In the genomic region with DNA sequence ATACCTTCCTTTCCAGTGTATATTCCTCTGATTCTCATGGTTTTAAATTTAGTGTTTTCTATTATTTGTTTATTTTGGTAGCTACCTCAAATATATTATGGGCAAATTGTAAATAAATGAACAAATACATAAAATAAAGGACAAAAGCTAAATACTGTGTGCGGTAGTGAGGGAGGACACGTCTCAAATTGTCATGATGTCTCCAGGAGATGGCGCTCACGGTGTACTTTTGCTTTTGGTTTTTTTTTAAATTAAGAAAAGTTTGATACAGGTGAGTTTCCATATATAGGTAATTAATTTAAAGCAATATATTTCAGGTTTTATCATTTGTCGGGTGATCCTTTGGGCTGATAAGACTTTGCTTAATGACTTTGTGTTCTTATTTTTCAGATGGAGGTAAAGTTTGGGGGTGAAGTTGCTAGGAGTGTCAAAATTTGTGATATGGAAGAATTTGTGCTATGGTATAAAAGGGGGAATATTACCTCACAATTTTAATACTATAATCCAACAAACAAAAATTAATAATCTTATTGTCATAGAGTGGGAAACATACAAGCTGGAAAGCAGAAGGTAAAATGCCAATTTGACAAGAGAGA, we compare ENCODE assay signal across 8 cellular contexts.
DNase-seq lines count a peak whose midpoint lies in the region; ATAC-seq, FAIRE-seq and TF ChIP-seq lines count a peak whose summit lies in the region.

No MANE protein-coding gene starts in this region.

- no peaks in the 10 kb centered on the region for H3K79me2 ChIP-seq in DOHH2 (ENCODE audit: control insufficient read depth, low read length)

- H3K27me3 ChIP-seq in DOHH2 (ENCODE audit: control insufficient read depth, low read length) (no peaks in the 10 kb centered on the region), adrenal gland (no peaks in the 10 kb centered on the region), lower lobe of right lung (ENCODE audit: low read depth) (no peaks in the 10 kb centered on the region), spleen (replicated peaks in 1 of 7) (no peaks in the 10 kb centered on the region)

- no peaks in the 10 kb centered on the region for H4K20me1 ChIP-seq in DOHH2 (ENCODE audit: control insufficient read depth, insufficient read depth, low read depth, low read length)

- H3K27ac ChIP-seq in DOHH2 (ENCODE audit: low read depth, low read length) = no peak overlapping the region
- H3K27ac ChIP-seq in adrenal gland = no peak overlapping the region
- H3K27ac ChIP-seq in lower lobe of right lung = no peak overlapping the region
- H3K27ac ChIP-seq in spleen = no peak overlapping the region

- H3F3A ChIP-seq in DOHH2 (ENCODE audit: control insufficient read depth, insufficient read depth) = no peaks in the 10 kb centered on the region

- no peaks in the 10 kb centered on the region for H3K9me3 ChIP-seq in DOHH2 (ENCODE audit: control insufficient read depth, insufficient read depth, low read length)
- no peaks in the 10 kb centered on the region for H3K9me3 ChIP-seq in adrenal gland (replicated peaks in 1 of 3)
- H3K9me3 ChIP-seq in lower lobe of right lung = no peaks in the 10 kb centered on the region
- H3K9me3 ChIP-seq in spleen = peaks cover 0 to 14% (median 7%) of the 10 kb centered on the region in 8 donors

- intact Hi-C loops in adrenal gland (cut with DNase I) (no loop called here), lower lobe of right lung (cut with DNase I) (no loop called here), spleen (cut with DNase I; ENCODE audit: low total_unique reads) (no loop called here)

- TF ChIP-seq POLR2A in adrenal gland (IDR thresholded peaks at IDR 0.05) (no peak), spleen (IDR thresholded peaks at IDR 0.05) (no peak)

- H3K36me3 ChIP-seq in DOHH2 (ENCODE audit: control insufficient read depth, low read length) = no peaks in the 10 kb centered on the region
- H3K36me3 ChIP-seq in adrenal gland (replicated peaks in 1 of 2) = no peaks in the 10 kb centered on the region
- H3K36me3 ChIP-seq in lower lobe of right lung = no peaks in the 10 kb centered on the region
- H3K36me3 ChIP-seq in spleen = no peaks in the 10 kb centered on the region

- DNase-seq in HT-29 (ENCODE audit: low spot score) = peak; percentile 76
- peak in 2 of 7 donors; percentile 10 to 20 for DNase-seq in adrenal gland
- DNase-seq in lower lobe of right lung = no peak
- no peak for DNase-seq in GM19239 (ENCODE audit: insufficient read length, low spot score)
- DNase-seq in stimulated activated naive CD4-positive, alpha-beta T cell (lab: John Stamatoyannopoulos, UW) = no peak
- no peak for DNase-seq in spleen
- DNase-seq in H4 (ENCODE audit: low spot score) = no peak

- no peak for ATAC-seq in lower lobe of right lung

- TF ChIP-seq CTCF in DOHH2 (IDR thresholded peaks at IDR 0.05; ENCODE audit: low read depth, low read length, poor library complexity, severe bottlenecking) (peak; percentile 69), adrenal gland (IDR thresholded peaks at IDR 0.05) (peak in 4 of 6 experiments; percentile 17 to 50 (median 46)), lower lobe of right lung (IDR thresholded peaks at IDR 0.05) (peak; percentile 33), spleen (IDR thresholded peaks at IDR 0.05 in 8 of 11, conservative IDR thresholded peaks at IDR 0.05 in 3 of 11) (peak in 1 of 11 experiments; percentile 10)

- no peaks in the 10 kb centered on the region for H3K9me2 ChIP-seq in DOHH2 (replicated peaks; ENCODE audit: control insufficient read depth, low read length)

- H3K4me2 ChIP-seq in DOHH2 (ENCODE audit: low read length) = no peak overlapping the region

- WGBS in adrenal gland, 4 donors = 17 to 24% (median 17%) methylated on average over 5 of the region's 5 CpGs
- 22 to 37% (median 26%) methylated on average over 5 of the region's 5 CpGs for WGBS in spleen, 5 donors

- no peak for FAIRE-seq in GM19239 (lab: Jason Lieb, UNC)

- H3K4me3 ChIP-seq in DOHH2 (ENCODE audit: low read length) (no peak overlapping the region), adrenal gland (no peak overlapping the region), lower lobe of right lung (no peak overlapping the region), spleen (no peak overlapping the region)

- no peaks in the 10 kb centered on the region for H3K4me1 ChIP-seq in DOHH2 (ENCODE audit: control insufficient read depth, low read length)
- H3K4me1 ChIP-seq in adrenal gland (replicated peaks in 1 of 2) = no peaks in the 10 kb centered on the region
- H3K4me1 ChIP-seq in lower lobe of right lung = no peaks in the 10 kb centered on the region
- no peaks in the 10 kb centered on the region for H3K4me1 ChIP-seq in spleen
